8 cellular contexts compared by ENCODE assay signal in the genomic region with DNA sequence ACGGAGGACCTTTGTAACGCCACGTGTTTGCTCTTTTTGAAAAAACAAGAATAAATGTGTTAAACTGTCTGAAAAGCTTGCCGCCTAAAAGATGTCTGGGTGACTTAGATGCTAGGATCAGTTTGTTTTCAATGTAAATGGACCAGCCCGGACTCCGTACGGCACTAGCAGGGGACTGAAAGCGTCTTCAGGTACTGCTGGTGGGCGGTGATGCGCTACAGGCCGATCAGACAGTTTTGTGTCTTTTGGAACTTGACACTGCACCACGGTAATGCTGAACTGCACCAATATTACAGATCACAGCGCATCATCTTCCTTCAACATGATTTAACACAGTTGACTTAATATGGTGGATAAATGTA. TPM values are rescaled to one million over a fixed set of nuclear protein-coding genes. Genes with fewer than 3 reads are reported as not detected.
DNase-seq lines count a peak whose midpoint lies in the region; ATAC-seq, FAIRE-seq and TF ChIP-seq lines count a peak whose summit lies in the region.

No MANE protein-coding gene starts in this region.

- TF ChIP-seq POLR2A in A549 (IDR thresholded peaks at IDR 0.05; ENCODE audit: low read length): 0 out of 2 replicates have a peak, but pooled peaks have one; percentile 7

- CTCF ChIA-PET in A549 (lab: Yijun Ruan, JAX): interaction anchor here (0.8 to 4.4 kb wide), 10 partner anchors 12 to 69 kb away, joined by 3 to 19 read pairs (median 8); a partner anchor contains a TSS

- no peak for FAIRE-seq in A549 (lab: Jason Lieb, UNC)

- H3K27ac ChIP-seq in A549: peak overlapping the region; percentile 88 to 96
- H3K27ac ChIP-seq in heart right ventricle: peak overlapping the region in 9 of 10 donors; percentile 87 to 98 (median 93)
- H3K27ac ChIP-seq in psoas muscle: peak overlapping the region; percentile 90

- H3K9me3 ChIP-seq in A549 (no peaks in the 10 kb centered on the region), heart right ventricle (no peaks in the 10 kb centered on the region), psoas muscle (no peaks in the 10 kb centered on the region)

- POLR2A ChIA-PET in A549 (lab: Yijun Ruan, JAX): interaction anchor here (0.9 to 1.5 kb wide), 9 partner anchors 11 to 164 kb away, joined by 3 to 10 read pairs (median 5); a partner anchor contains a TSS

- TF ChIP-seq EP300 in A549 (IDR thresholded peaks at IDR 0.05): no peak

- H3K27me3 ChIP-seq in heart right ventricle (no peaks in the 10 kb centered on the region), psoas muscle (ENCODE audit: insufficient read depth in 3 of 3, low read length in 2 of 3) (no peaks in the 10 kb centered on the region)

- peak overlapping the region; percentile 91 for H3K4me2 ChIP-seq in A549

- WGBS in A549 (ENCODE audit: missing lambda C conversion rate): 29% methylated on average over 13 of the region's 13 CpGs
- WGBS in heart right ventricle, 2 donors: 9 to 10% methylated on average over 13 of the region's 13 CpGs
- 6 to 8% (median 7%) methylated on average over 13 of the region's 13 CpGs for WGBS in psoas muscle, 3 donors

- TF ChIP-seq RAD21 in A549 (conservative IDR thresholded peaks at IDR 0.05 in 1 of 2, IDR thresholded peaks at IDR 0.05 in 1 of 2): no peak

- peaks cover 0 to 15% (median 3%) of the 10 kb centered on the region in 9 donors for H3K36me3 ChIP-seq in heart right ventricle
- peaks cover 0 to 16% of the 10 kb centered on the region in 2 donors for H3K36me3 ChIP-seq in psoas muscle (ENCODE audit: insufficient read depth in 1 of 2, low read depth in 1 of 2)

- intact Hi-C loops in heart right ventricle (cut with DNase I): loop anchor here in 4 of 10 donors (2.0 to 5.0 kb wide), 3 partner anchors 35 to 69 kb away; a partner anchor contains a TSS
- intact Hi-C loops in psoas muscle (cut with DNase I): no loop called here

- TF ChIP-seq CTCF in A549 (IDR thresholded peaks at IDR 0.05): no peak
- TF ChIP-seq CTCF in heart right ventricle (IDR thresholded peaks at IDR 0.05): no peak
- TF ChIP-seq CTCF in psoas muscle (IDR thresholded peaks at IDR 0.05): no peak

- H3K4me3 ChIP-seq in A549 (peak overlapping the region; percentile 76), heart right ventricle (peak overlapping the region; percentile 59 to 98 (median 83)), psoas muscle (peak overlapping the region; percentile 77)

- peaks cover 8% of the 10 kb centered on the region for H3K4me1 ChIP-seq in A549
- H3K4me1 ChIP-seq in heart right ventricle: peaks cover 2 to 42% (median 27%) of the 10 kb centered on the region in 9 donors
- H3K4me1 ChIP-seq in psoas muscle: peaks cover 22% of the 10 kb centered on the region

- ATAC-seq in A549 (peak in 1 of 2 experiments; percentile 31; a peak in 3 of 6 replicates), heart right ventricle (peak in 6 of 8 donors; percentile 1 to 19 (median 10)), psoas muscle (peak; percentile 1 to 31 (median 15))

- DNase-seq in A549 (ENCODE audit: low read depth in 1 of 2, low spot score in 1 of 2) (peak; percentile 28 to 45), GM19240 (ENCODE audit: insufficient read length, low spot score) (peak; percentile 10), NCI-H2171 (lab: John Stamatoyannopoulos, UW) (peak; percentile 33), heart right ventricle (no peak), psoas muscle (no peak), dedifferentiated amniotic fluid mesenchymal stem cell (ENCODE audit: extremely low spot score) (no peak), T1000 (lab: John Stamatoyannopoulos, UW) (no peak)
- DNase-seq in activated naive CD4-positive, alpha-beta T cell treated with anti-CD3 and anti-CD28 coated beads, Interleukin-2, amount 50 U/mL, for 16 hours: peak; percentile 59

TF ChIP-seq in A549, 52 proteins besides CTCF, POLR2A, EP300 and RAD21:
- no peak for TF ChIP-seq ZFP36 (IDR thresholded peaks at IDR 0.05; ENCODE audit: borderline replicate concordance, partially characterized antibody)
- no peak for TF ChIP-seq FOSB (CRISPR knock-in tag; IDR thresholded peaks at IDR 0.05)
- TF ChIP-seq RFX5 (IDR thresholded peaks at IDR 0.05): no peak
- no peak for TF ChIP-seq CBX8 (IDR thresholded peaks at IDR 0.05)
- no peak for TF ChIP-seq CHD4 (IDR thresholded peaks at IDR 0.05; ENCODE audit: borderline replicate concordance)
- no peak for TF ChIP-seq SREBF2 (IDR thresholded peaks at IDR 0.05)
- TF ChIP-seq, protein P1, sequence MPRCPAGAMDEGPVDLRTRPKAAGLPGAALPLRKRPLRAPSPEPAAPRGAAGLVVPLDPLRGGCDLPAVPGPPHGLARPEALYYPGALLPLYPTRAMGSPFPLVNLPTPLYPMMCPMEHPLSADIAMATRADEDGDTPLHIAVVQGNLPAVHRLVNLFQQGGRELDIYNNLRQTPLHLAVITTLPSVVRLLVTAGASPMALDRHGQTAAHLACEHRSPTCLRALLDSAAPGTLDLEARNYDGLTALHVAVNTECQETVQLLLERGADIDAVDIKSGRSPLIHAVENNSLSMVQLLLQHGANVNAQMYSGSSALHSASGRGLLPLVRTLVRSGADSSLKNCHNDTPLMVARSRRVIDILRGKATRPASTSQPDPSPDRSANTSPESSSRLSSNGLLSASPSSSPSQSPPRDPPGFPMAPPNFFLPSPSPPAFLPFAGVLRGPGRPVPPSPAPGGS (IDR thresholded peaks at IDR 0.05): no peak

RNA-seq across cellular contexts. Expression of a gene that starts 0.7 kb away (rescaled TPM):
- polyA plus RNA-seq in A549 (2011; rRNA removed): 76.7 and 88.4 TPM in 2 replicates
- polyA plus RNA-seq in A549 (2012; cell fraction: cytosol; rRNA removed): 36.8 and 43.1 TPM in 2 replicates
- 65.8 and 79.2 TPM in 2 replicates for polyA plus RNA-seq in A549 (2012; cell fraction: nucleus; rRNA removed)
- polyA plus RNA-seq in A549 (2017; fragmentation: RNase III; extraction: RNeasy Plus Mini Kit Qiagen cat#74134 plus additional on column Dnase treatment): 47.5 to 52.8 TPM (median 50.3 TPM) in 3 replicates
- polyA minus RNA-seq in A549 (2011; rRNA and poly(A)+ RNA removed): 105 and 108 TPM in 2 replicates
- 100 to 1,000 TPM in 1 of 10 donors, 10 to 100 TPM in 9; 55.9 to 122 (median 73.5) TPM for total RNA-seq in heart right ventricle
- 10 to 100 TPM; 41.4 to 45.1 TPM for polyA plus RNA-seq in heart right ventricle
- total RNA-seq in psoas muscle: 10 to 100 TPM; 27.0 to 31.8 (median 29.1) TPM
- polyA plus RNA-seq in psoas muscle: 10 to 100 TPM; 18.6 to 30.9 (median 20.1) TPM

RNA-seq across cellular contexts. Expression of a gene that starts 27.5 kb away (rescaled TPM):
- polyA plus RNA-seq in A549 (2011; rRNA removed) (24.9 and 25.6 TPM in 2 replicates), A549 (2017; fragmentation: RNase III; extraction: RNeasy Plus Mini Kit Qiagen cat#74134 plus additional on column Dnase treatment) (14.7 to 18.3 TPM (median 17.9 TPM) in 3 replicates), heart right ventricle (10 to 100 TPM in 1 of 2 donors, 1 to 10 TPM in 1; 9.9 to 13.7 TPM), psoas muscle (10 to 100 TPM; 11.7 to 39.3 (median 12.0) TPM)
- polyA plus RNA-seq in A549 (2012; cell fraction: cytosol; rRNA removed): 7.5 and 9.0 TPM in 2 replicates
- polyA plus RNA-seq in A549 (2012; cell fraction: nucleus; rRNA removed): 5.7 and 9.4 TPM in 2 replicates
- polyA minus RNA-seq in A549 (2011; rRNA and poly(A)+ RNA removed): 9.7 and 11.3 TPM in 2 replicates
- total RNA-seq in heart right ventricle (10 to 100 TPM; 19.4 to 38.5 (median 25.3) TPM), psoas muscle (10 to 100 TPM; 12.4 to 24.4 (median 21.2) TPM)

RNA-seq across cellular contexts. Expression of a gene that starts 27.6 kb away (rescaled TPM):
- polyA plus RNA-seq in A549 (2011; rRNA removed) (0.07 and 0.13 TPM in 2 replicates), A549 (2017; fragmentation: RNase III; extraction: RNeasy Plus Mini Kit Qiagen cat#74134 plus additional on column Dnase treatment) (0.14 to 0.31 TPM (median 0.21 TPM) in 3 replicates), heart right ventricle (1 to 10 TPM in 1 of 2 donors, under 1 TPM in 1; 0.33 to 2.6 TPM), psoas muscle (under 1 TPM; 0.17 to 0.44 (median 0.17) TPM)
- 0.04 and 0.10 TPM in 2 replicates for polyA plus RNA-seq in A549 (2012; cell fraction: cytosol; rRNA removed)
- 0.23 and 0.54 TPM in 2 replicates for polyA plus RNA-seq in A549 (2012; cell fraction: nucleus; rRNA removed)
- polyA minus RNA-seq in A549 (2011; rRNA and poly(A)+ RNA removed): not detected in 2 replicates
- total RNA-seq in heart right ventricle (under 1 TPM in 3 of 10 donors, not detected in 7; 0.23 to 0.54 (median 0.28) TPM), psoas muscle (not detected)

Comparison
In these comparisons a context has a peak if more than half of its experiments do, and no peak if none do; other contexts are left out.
1. DNase-seq: peak in A549 (2 of 2), GM19240 (single experiment), NCI-H2171 (single experiment) and activated naive CD4-positive, alpha-beta T cell treated with anti-CD3 and anti-CD28 coated beads, Interleukin-2, amount 50 U/mL, for 16 hours (single experiment); none in heart right ventricle (0 of 2), psoas muscle (0 of 2), dedifferentiated amniotic fluid mesenchymal stem cell (single experiment) and T1000 (single experiment).
2. Peak in every context shown above with its lines, with median percentiles within 50 percentile points of each other: H3K27ac ChIP-seq and H3K4me3 ChIP-seq.